In the genomic region with DNA sequence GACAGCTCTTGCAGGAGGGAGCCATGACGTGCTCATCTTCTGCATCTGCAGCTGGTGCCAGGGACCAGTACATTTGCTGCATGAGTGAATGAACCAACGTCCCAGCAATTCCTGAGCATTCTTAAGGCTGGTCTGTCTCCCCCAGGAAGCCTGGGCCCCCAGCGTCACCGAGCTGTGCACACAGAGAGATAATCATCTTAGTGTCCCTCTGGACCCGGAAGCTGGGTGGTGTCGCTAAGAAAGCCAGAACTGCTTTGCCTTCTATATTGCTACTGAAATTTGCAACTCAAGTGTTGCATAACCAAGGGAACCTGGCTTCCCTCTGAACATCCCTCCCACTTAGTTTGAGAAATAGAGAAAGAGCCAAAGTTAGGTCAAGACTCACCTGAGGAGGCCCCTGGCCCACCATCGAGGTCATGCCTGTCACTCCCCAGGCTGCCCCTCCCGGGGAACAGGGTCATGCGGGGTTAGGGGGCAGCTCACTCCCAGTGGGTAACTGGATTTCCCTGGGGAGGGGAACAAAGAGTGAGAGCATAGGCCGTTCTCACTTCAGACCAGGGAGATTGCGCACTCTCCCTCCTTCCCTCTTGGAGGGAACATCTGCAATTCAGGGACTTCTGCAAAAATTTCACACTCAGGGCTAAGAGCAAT, we compare ENCODE assay signal across 7 cellular contexts.
DNase-seq lines count a peak whose midpoint lies in the region; ATAC-seq, FAIRE-seq and TF ChIP-seq lines count a peak whose summit lies in the region.

No MANE protein-coding gene starts in this region.

- peaks cover 24% of the 10 kb centered on the region for H3K4me1 Mint-ChIP-seq in activated CD8-positive, alpha-beta T cell treated with anti-CD3 and anti-CD28 coated beads, Interleukin-2, amount 10 ng/mL, durations not matched to agents 7 days and 5 days (ENCODE audit: low read depth)

- H3K9me3 Mint-ChIP-seq in activated CD8-positive, alpha-beta T cell treated with anti-CD3 and anti-CD28 coated beads, Interleukin-2, amount 10 ng/mL, durations not matched to agents 7 days and 5 days (ENCODE audit: insufficient read depth), result peaks cover 29% of the 10 kb centered on the region

- peak overlapping the region; percentile 36 for H3K4me3 Mint-ChIP-seq in activated CD8-positive, alpha-beta T cell treated with anti-CD3 and anti-CD28 coated beads, Interleukin-2, amount 10 ng/mL, durations not matched to agents 7 days and 5 days

- H3K36me3 ChIP-seq in kidney (ENCODE audit: control insufficient read depth in 1 of 2, insufficient read depth in 2 of 2, low read length in 2 of 2) (no peaks in the 10 kb centered on the region), testis (ENCODE audit: low read depth, missing control alignments) (no peaks in the 10 kb centered on the region)

- no peak for DNase-seq in activated CD8-positive, alpha-beta T cell treated with anti-CD3 and anti-CD28 coated beads, Interleukin-2, amount 10 ng/mL, durations not matched to agents 7 days and 5 days
- DNase-seq in kidney (no peak), testis (peak; percentile 22), GOT3 (lab: John Stamatoyannopoulos, UW) (no peak), hepatic stellate cell (ENCODE audit: low spot score) (no peak)

- TF ChIP-seq CTCF in kidney (IDR thresholded peaks at IDR 0.05; ENCODE audit: borderline replicate concordance, extremely low read depth, insufficient read depth) (no peak), testis (IDR thresholded peaks at IDR 0.05) (no peak)

- no peak for TF ChIP-seq POLR2A in testis (IDR thresholded peaks at IDR 0.05)

- ATAC-seq in GM19395 (IDR thresholded peaks at IDR 0.05; ENCODE audit: unreplicated experiment) (peak; percentile 49), HG03097 (IDR thresholded peaks at IDR 0.05; ENCODE audit: low FRiP score, unreplicated experiment) (peak; percentile 23)
- ATAC-seq in activated CD8-positive, alpha-beta T cell treated with anti-CD3 and anti-CD28 coated beads, Interleukin-2, amount 10 ng/mL, durations not matched to agents 7 days and 5 days, result no peak

- H3K27ac Mint-ChIP-seq in activated CD8-positive, alpha-beta T cell treated with anti-CD3 and anti-CD28 coated beads, Interleukin-2, amount 10 ng/mL, durations not matched to agents 7 days and 5 days, result peak overlapping the region; percentile 85

- CTCF ChIA-PET in activated CD8-positive, alpha-beta T cell treated with anti-CD3 and anti-CD28 coated beads, Interleukin-2, amount 10 ng/mL, durations not matched to agents 7 days and 5 days (lab: Charles Lee), result no interaction called here

- H3K4me3 ChIP-seq in kidney (ENCODE audit: low read length in 2 of 2) (no peak overlapping the region), testis (no peak overlapping the region)

- no peak for FAIRE-seq in kidney (lab: Jason Lieb, UNC)

- H3K9me3 ChIP-seq in kidney (ENCODE audit: control insufficient read depth in 1 of 2, low read length in 2 of 2) (peaks cover 3% of the 10 kb centered on the region in 2 donors), testis (no peaks in the 10 kb centered on the region)

- POLR2A ChIA-PET in activated CD8-positive, alpha-beta T cell treated with anti-CD3 and anti-CD28 coated beads, Interleukin-2, amount 10 ng/mL, durations not matched to agents 7 days and 5 days (lab: Charles Lee), result interaction anchor here (0.7 to 1.0 kb wide), 3 partner anchors 38 to 291 kb away, joined by 3 to 4 read pairs (median 3); no protein-coding TSS in a partner anchor

- intact Hi-C loops in kidney (cut with DNase I), result no loop called here
- intact Hi-C loops in testis (cut with DNase I; ENCODE audit: low total_unique reads), result no loop called here

- H3K27me3 ChIP-seq in testis, result no peaks in the 10 kb centered on the region

- peaks cover 7% of the 10 kb centered on the region for H3K36me3 Mint-ChIP-seq in activated CD8-positive, alpha-beta T cell treated with anti-CD3 and anti-CD28 coated beads, Interleukin-2, amount 10 ng/mL, durations not matched to agents 7 days and 5 days (ENCODE audit: low read depth)

- peak overlapping the region in 1 of 2 donors; percentile 24 for H3K9ac ChIP-seq in kidney (ENCODE audit: low read length in 2 of 2)

- H3K4me1 ChIP-seq in kidney (ENCODE audit: control insufficient read depth in 1 of 2, insufficient read depth in 1 of 2, low read depth in 1 of 2, low read length in 2 of 2) (peaks cover 13% of the 10 kb centered on the region in 2 donors), testis (peaks cover 22% of the 10 kb centered on the region)

- H3K27me3 Mint-ChIP-seq in activated CD8-positive, alpha-beta T cell treated with anti-CD3 and anti-CD28 coated beads, Interleukin-2, amount 10 ng/mL, durations not matched to agents 7 days and 5 days (ENCODE audit: low read depth), result no peaks in the 10 kb centered on the region

- WGBS in testis, 2 donors, result 33 to 48% methylated on average over 6 to 11 of the region's 11 CpGs

- H3K27ac ChIP-seq in kidney (ENCODE audit: low read depth in 2 of 2, low read length in 2 of 2) (peak overlapping the region; percentile 59 to 75), testis (peak overlapping the region; percentile 77 to 84)
